Comparison of ENCODE assay signal across 21 cellular contexts in the genomic region with DNA sequence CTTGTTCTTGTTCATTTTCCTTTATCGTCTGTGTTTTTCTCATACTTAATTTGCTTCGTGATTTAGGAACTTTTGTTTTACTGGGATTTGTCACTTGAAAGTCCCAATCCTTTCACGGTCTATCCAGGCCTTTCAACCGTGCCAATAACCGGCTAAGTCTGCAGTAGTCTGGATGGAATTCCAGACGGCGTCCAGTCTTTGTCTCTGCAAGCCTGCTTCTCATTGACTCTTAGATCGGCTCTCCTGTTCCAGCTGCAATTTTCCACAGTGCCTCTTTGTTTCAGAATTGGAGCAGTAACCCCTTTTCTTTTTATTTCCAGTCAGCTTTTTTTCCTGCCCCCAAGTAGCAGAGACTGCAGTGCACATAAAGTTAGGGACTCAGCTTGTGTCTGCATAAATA. TPM values are rescaled to one million over a fixed set of nuclear protein-coding genes. Genes with fewer than 3 reads are reported as not detected.
DNase-seq lines count a peak whose midpoint lies in the region; ATAC-seq, FAIRE-seq and TF ChIP-seq lines count a peak whose summit lies in the region.
"Had no signal": no experiment of that assay in that cellular context is flagged by ENCODE, and none has a peak within 500 bp of the region (broad histone marks: within the 10 kb centered on the region; RNA-seq: fewer than 3 reads in every experiment).

No MANE protein-coding gene starts in this region.

- peaks cover 38% of the 10 kb centered on the region for H3K4me1 Mint-ChIP-seq in neural crest cell
- no peaks in the 10 kb centered on the region for H3K4me1 Mint-ChIP-seq in activated T-helper 17 cell treated with anti-CD3 and anti-CD28 coated beads, Interleukin-2, amount 50 U/mL, for 72 hours
- H3K4me1 Mint-ChIP-seq: CD8-positive, alpha-beta memory T cell had no signal

- no peak overlapping the region for H3K4me2 ChIP-seq in HepG2 (ENCODE audit: low read depth, low read length)

- in situ Hi-C loops in HepG2 (cut with HindIII; ENCODE audit: extremely low pct_ligation_motif_present, low pct_unique_long_range_greater_than_20kb) = no loop called here

- H3K27me3 Mint-ChIP-seq in neural crest cell (ENCODE audit: low read depth) = no peaks in the 10 kb centered on the region
- peaks cover 8% of the 10 kb centered on the region for H3K27me3 Mint-ChIP-seq in activated T-helper 17 cell treated with anti-CD3 and anti-CD28 coated beads, Interleukin-2, amount 50 U/mL, for 72 hours

- BruUV-seq in HepG2 (replicated peaks; lab: Mats Ljungman, UMichigan) = no TSS peak

- H3K27ac ChIP-seq in HepG2 (ENCODE audit: extremely low read length, insufficient read depth, low read length) = no peak overlapping the region
- no peak overlapping the region for H3K27ac ChIP-seq in right lobe of liver
- H3K27ac ChIP-seq in adrenal gland = no peak overlapping the region
- H3K27ac ChIP-seq: SK-N-MC, upper lobe of right lung had no signal

- WGBS in HepG2 (ENCODE audit: low lambda C conversion rate) = 12% methylated on average over 8 of the region's 8 CpGs
- WGBS in right lobe of liver (ENCODE audit: insufficient coverage, low coverage, low lambda C conversion rate, missing lambda C conversion rate) = 69% methylated on average over 8 of the region's 8 CpGs
- WGBS in adrenal gland, 4 donors = 60 to 78% (median 63%) methylated on average over 8 of the region's 8 CpGs

- H3K4me3 Mint-ChIP-seq in neural crest cell = peak overlapping the region; percentile 29
- H3K4me3 Mint-ChIP-seq in activated T-helper 17 cell treated with anti-CD3 and anti-CD28 coated beads, Interleukin-2, amount 50 U/mL, for 72 hours = no peak overlapping the region
- H3K4me3 Mint-ChIP-seq: activated CD8-positive, alpha-beta memory T cell treated with anti-CD3 and anti-CD28 coated beads, Interleukin-2, amount 10 ng/mL, durations not matched to agents 7 days and 5 days; CD8-positive, alpha-beta memory T cell had no signal

- H2AFZ ChIP-seq in HepG2 (ENCODE audit: low read length) = no peak overlapping the region

- peak overlapping the region; percentile 95 for H3K27ac Mint-ChIP-seq in neural crest cell (ENCODE audit: unreplicated experiment)
- H3K27ac Mint-ChIP-seq in activated T-helper 17 cell treated with anti-CD3 and anti-CD28 coated beads, Interleukin-2, amount 50 U/mL, for 72 hours = no peak overlapping the region
- H3K27ac Mint-ChIP-seq: activated CD8-positive, alpha-beta memory T cell treated with anti-CD3 and anti-CD28 coated beads, Interleukin-2, amount 10 ng/mL, durations not matched to agents 7 days and 5 days; CD8-positive, alpha-beta memory T cell had no signal

- H3K36me3 ChIP-seq in HepG2 (replicated peaks in 1 of 2; ENCODE audit: control insufficient read depth in 1 of 2, insufficient read depth in 2 of 2, low read length in 2 of 2) (no peaks in the 10 kb centered on the region), right lobe of liver (no peaks in the 10 kb centered on the region), adrenal gland (replicated peaks in 1 of 2) (no peaks in the 10 kb centered on the region)
- H3K36me3 ChIP-seq: MG63, upper lobe of right lung had no signal

- CTCF ChIA-PET in HepG2 (lab: Yijun Ruan, JAX; ENCODE audit: low intra/inter-chr PET ratio, low total read pairs) = no interaction called here

- H3K4me1 ChIP-seq in HepG2 (ENCODE audit: insufficient read depth, low read length) = peaks cover 11% of the 10 kb centered on the region
- no peaks in the 10 kb centered on the region for H3K4me1 ChIP-seq in right lobe of liver
- no peaks in the 10 kb centered on the region for H3K4me1 ChIP-seq in adrenal gland (replicated peaks in 1 of 2)
- H3K4me1 ChIP-seq: upper lobe of right lung had no signal

- intact Hi-C loops in HepG2 (cut with micrococcal nuclease; ENCODE audit: unreplicated experiment) = no loop called here
- intact Hi-C loops in right lobe of liver (cut with DNase I) = no loop called here
- intact Hi-C loops in head of caudate nucleus (cut with DNase I) = no loop called here
- intact Hi-C loops in adrenal gland (cut with DNase I) = no loop called here

- peaks cover 3% of the 10 kb centered on the region for H3K9me3 Mint-ChIP-seq in neural crest cell
- peaks cover 4% of the 10 kb centered on the region for H3K9me3 Mint-ChIP-seq in activated T-helper 17 cell treated with anti-CD3 and anti-CD28 coated beads, Interleukin-2, amount 50 U/mL, for 72 hours

- no peaks in the 10 kb centered on the region for H3K79me2 ChIP-seq in HepG2 (ENCODE audit: insufficient read depth, low read length)

- H3K4me3 ChIP-seq in HepG2 (replicated peaks in 1 of 3; ENCODE audit: insufficient read depth in 1 of 3, low read depth in 2 of 3, low read length in 3 of 3) = no peak overlapping the region
- H3K4me3 ChIP-seq in right lobe of liver = no peak overlapping the region
- H3K4me3 ChIP-seq in adrenal gland = no peak overlapping the region
- H3K4me3 ChIP-seq: MG63, SK-N-MC, upper lobe of right lung had no signal

- DNase-seq in HepG2 (ENCODE audit: low spot score) (no peak), right lobe of liver (no peak), head of caudate nucleus (peak in 24 of 42 donors; percentile 7 to 64 (median 19)), neural crest cell (ENCODE audit: low read depth, low spot score) (peak; percentile 18), adrenal gland (no peak), erythroblast (lab: John Stamatoyannopoulos, UW) (no peak), HuH-7.5 (ENCODE audit: low spot score) (no peak)
- DNase-seq: ACHN; activated CD4-positive, alpha-beta T cell treated with anti-CD3 and anti-CD28 coated beads for 1 hour; activated CD8-positive, alpha-beta memory T cell treated with anti-CD3 and anti-CD28 coated beads, Interleukin-2, amount 10 ng/mL, durations not matched to agents 7 days and 5 days; amniotic stem cell; CD8-positive, alpha-beta memory T cell; left cardiac atrium; MG63; NCI-H1694 treated with DMSO at 0.1 percent for 48 hours; NCI-H446; stimulated activated naive CD8-positive, alpha-beta T cell treated with anti-CD3 and anti-CD28 coated beads, Interleukin-15, Interleukin-2, amounts not matched to agents 100 U/mL and 50 U/mL, for 24 hours; T1000; upper lobe of right lung had no signal

- no peaks in the 10 kb centered on the region for H3K36me3 Mint-ChIP-seq in neural crest cell (ENCODE audit: low read depth)
- no peaks in the 10 kb centered on the region for H3K36me3 Mint-ChIP-seq in activated T-helper 17 cell treated with anti-CD3 and anti-CD28 coated beads, Interleukin-2, amount 50 U/mL, for 72 hours (ENCODE audit: low read depth)
- H3K36me3 Mint-ChIP-seq: activated CD8-positive, alpha-beta memory T cell treated with anti-CD3 and anti-CD28 coated beads, Interleukin-2, amount 10 ng/mL, durations not matched to agents 7 days and 5 days; CD8-positive, alpha-beta memory T cell had no signal

- TF ChIP-seq RAD21 in HepG2 (CRISPR knock-in tag; IDR thresholded peaks at IDR 0.05) = no peak

- no peak for TF ChIP-seq EP300 in HepG2 (IDR thresholded peaks at IDR 0.05; ENCODE audit: low read depth in 2 of 2, low read length in 2 of 2)
- no peak for TF ChIP-seq EP300 in HepG2 (CRISPR knock-in tag; IDR thresholded peaks at IDR 0.05; ENCODE audit: borderline replicate concordance)

- peaks cover 0 to 4% of the 10 kb centered on the region in 2 experiments; a peak in 2 of 5 replicates for H3K27me3 ChIP-seq in HepG2 (ENCODE audit: control insufficient read depth in 1 of 2, insufficient read depth in 2 of 2, low read length in 2 of 2)
- H3K27me3 ChIP-seq in right lobe of liver = no peaks in the 10 kb centered on the region
- no peaks in the 10 kb centered on the region for H3K27me3 ChIP-seq in adrenal gland
- H3K27me3 ChIP-seq: upper lobe of right lung had no signal

- no peak overlapping the region for H3K9ac ChIP-seq in HepG2 (ENCODE audit: insufficient read depth, low read depth, low read length)

- POLR2A ChIA-PET in HepG2 (lab: Yijun Ruan, JAX) = no interaction called here

- H4K20me1 ChIP-seq in HepG2 (ENCODE audit: insufficient read depth, low read length) = no peaks in the 10 kb centered on the region

- no peak for TF ChIP-seq CTCF in HepG2 (CRISPR knock-in tag; IDR thresholded peaks at IDR 0.05)
- no peak for TF ChIP-seq CTCF in right lobe of liver (IDR thresholded peaks at IDR 0.05)
- TF ChIP-seq CTCF in neural crest cell (conservative IDR thresholded peaks at IDR 0.05) = no peak
- no peak for TF ChIP-seq CTCF in adrenal gland (IDR thresholded peaks at IDR 0.05)

- H3K9me3 ChIP-seq in HepG2 (ENCODE audit: low read length) (no peaks in the 10 kb centered on the region), right lobe of liver (no peaks in the 10 kb centered on the region), adrenal gland (replicated peaks in 1 of 3) (no peaks in the 10 kb centered on the region)
- H3K9me3 ChIP-seq: MG63, upper lobe of right lung had no signal

- ATAC-seq in HepG2 (peak; percentile 47; the same call in 2 of the 3 replicates), right lobe of liver (no peak)
- no peak for ATAC-seq in activated T-helper 17 cell treated with anti-CD3 and anti-CD28 coated beads, Interleukin-2, amount 50 U/mL, for 72 hours (replicated peaks)
- ATAC-seq: activated CD8-positive, alpha-beta memory T cell treated with anti-CD3 and anti-CD28 coated beads, Interleukin-2, amount 10 ng/mL, durations not matched to agents 7 days and 5 days; stimulated activated naive CD8-positive, alpha-beta T cell treated with anti-CD3 and anti-CD28 coated beads, Interleukin-15, Interleukin-2, amounts not matched to agents 100 U/mL and 50 U/mL, for 24 hours; upper lobe of right lung had no signal

- TF ChIP-seq POLR2A in HepG2 (IDR thresholded peaks at IDR 0.05; ENCODE audit: insufficient read depth in 1 of 2, low read depth in 2 of 2, low read length in 2 of 2) (no peak), right lobe of liver (IDR thresholded peaks at IDR 0.05) (no peak), adrenal gland (IDR thresholded peaks at IDR 0.05) (no peak), erythroblast (IDR thresholded peaks at IDR 0.05; ENCODE audit: low read length) (no peak)

- no peak for FAIRE-seq in HepG2 (lab: Jason Lieb, UNC)

RNA-seq across cellular contexts. Expression of gene DHRSX, which starts 37.2 kb away (rescaled TPM):
- total RNA-seq in HepG2 (2016; rRNA removed; fragmentation: Illumina TruSeq; extraction: Trizol) (11.4 and 15.5 TPM in 2 replicates), right lobe of liver (10 to 100 TPM; 15.6 to 34.5 (median 29.0) TPM), neural crest cell (25.1 and 28.6 TPM in 2 replicates), adrenal gland (10 to 100 TPM; 19.9 to 51.4 (median 27.7) TPM)
- total RNA-seq in HepG2 (2016; cell fraction: cytosol; rRNA removed; fragmentation: Illumina TruSeq; extraction: Trizol; ENCODE audit: low read depth) = 17.0 and 17.1 TPM in 2 replicates
- 12.0 and 16.4 TPM in 2 replicates for total RNA-seq in HepG2 (2016; cell fraction: insoluble cytoplasmic fraction; rRNA removed; fragmentation: Illumina TruSeq; extraction: Trizol)
- total RNA-seq in HepG2 (2016; cell fraction: membrane; rRNA removed; fragmentation: Illumina TruSeq; extraction: Trizol) = 20.4 and 22.0 TPM in 2 replicates
- 10.0 and 12.2 TPM in 2 replicates for total RNA-seq in HepG2 (2016; cell fraction: nucleus; rRNA removed; fragmentation: Illumina TruSeq; extraction: Trizol)
- polyA plus RNA-seq in HepG2 (2011; rRNA removed) (24.3 and 28.9 TPM in 2 replicates), adrenal gland (10 to 100 TPM in 1 of 3 donors, 1 to 10 TPM in 2; 6.4 to 68.6 (median 9.4) TPM)
- 43.6 and 44.6 TPM in 2 replicates for polyA plus RNA-seq in HepG2 (2011; cell fraction: cytosol; rRNA removed)
- 19.8 and 21.8 TPM in 2 replicates for polyA plus RNA-seq in HepG2 (2011; cell fraction: nucleus; rRNA removed)
- 27.9 and 45.4 TPM in 2 replicates for polyA plus RNA-seq in HepG2 (2012)
- 32.7 and 33.4 TPM in 2 replicates for polyA plus RNA-seq in HepG2 (2016; cell fraction: cytosol; fragmentation: Illumina TruSeq; extraction: Trizol; ENCODE audit: low read depth)
- 17.5 and 19.2 TPM in 2 replicates for polyA plus RNA-seq in HepG2 (2016; cell fraction: insoluble cytoplasmic fraction; fragmentation: Illumina TruSeq; extraction: Trizol; ENCODE audit: low read depth)
- polyA plus RNA-seq in HepG2 (2016; cell fraction: membrane; fragmentation: Illumina TruSeq; extraction: Trizol; ENCODE audit: low read depth) = 32.3 and 33.0 TPM in 2 replicates
- 15.6 and 21.5 TPM in 2 replicates for polyA plus RNA-seq in HepG2 (2016; cell fraction: nucleus; fragmentation: Illumina TruSeq; extraction: Trizol; ENCODE audit: insufficient read depth, low read depth)
- 43.4 and 47.9 TPM in 2 replicates for polyA minus RNA-seq in HepG2 (2011; rRNA and poly(A)+ RNA removed; ENCODE audit: low replicate concordance)
- 18.8 and 19.4 TPM in 2 replicates for polyA minus RNA-seq in HepG2 (2011; cell fraction: cytosol; rRNA and poly(A)+ RNA removed)
- 16.5 and 19.1 TPM in 2 replicates for polyA minus RNA-seq in HepG2 (2011; cell fraction: nucleus; rRNA and poly(A)+ RNA removed)
- total RNA-seq in activated T-helper 17 cell treated with anti-CD3 and anti-CD28 coated beads, Interleukin-2, amount 50 U/mL, for 72 hours = 10 to 100 TPM; 19.6 to 21.6 TPM

RNA-seq across cellular contexts. Expression of gene ZBED1, which starts 37.2 kb away (rescaled TPM):
- total RNA-seq in HepG2 (2016; rRNA removed; fragmentation: Illumina TruSeq; extraction: Trizol) (28.9 and 29.8 TPM in 2 replicates), right lobe of liver (10 to 100 TPM; 21.7 to 44.6 (median 36.9) TPM), neural crest cell (41.6 and 42.0 TPM in 2 replicates), adrenal gland (10 to 100 TPM; 44.0 to 70.5 (median 51.3) TPM)
- 4.7 and 6.3 TPM in 2 replicates for total RNA-seq in HepG2 (2016; cell fraction: cytosol; rRNA removed; fragmentation: Illumina TruSeq; extraction: Trizol; ENCODE audit: low read depth)
- 24.4 and 29.9 TPM in 2 replicates for total RNA-seq in HepG2 (2016; cell fraction: insoluble cytoplasmic fraction; rRNA removed; fragmentation: Illumina TruSeq; extraction: Trizol)
- total RNA-seq in HepG2 (2016; cell fraction: membrane; rRNA removed; fragmentation: Illumina TruSeq; extraction: Trizol) = 21.5 and 24.7 TPM in 2 replicates
- 14.1 and 17.2 TPM in 2 replicates for total RNA-seq in HepG2 (2016; cell fraction: nucleus; rRNA removed; fragmentation: Illumina TruSeq; extraction: Trizol)
- polyA plus RNA-seq in HepG2 (2011; rRNA removed) (20.0 and 24.1 TPM in 2 replicates), adrenal gland (10 to 100 TPM; 10.7 to 42.6 (median 12.2) TPM)
- polyA plus RNA-seq in HepG2 (2011; cell fraction: cytosol; rRNA removed) = 17.2 and 25.9 TPM in 2 replicates
- polyA plus RNA-seq in HepG2 (2011; cell fraction: nucleus; rRNA removed) = 15.2 and 18.2 TPM in 2 replicates
- 18.2 TPM in 2 replicates for polyA plus RNA-seq in HepG2 (2012)
- polyA plus RNA-seq in HepG2 (2016; cell fraction: cytosol; fragmentation: Illumina TruSeq; extraction: Trizol; ENCODE audit: low read depth) = 3.0 and 3.2 TPM in 2 replicates
- polyA plus RNA-seq in HepG2 (2016; cell fraction: insoluble cytoplasmic fraction; fragmentation: Illumina TruSeq; extraction: Trizol; ENCODE audit: low read depth) = 25.3 and 26.7 TPM in 2 replicates
- 10.1 and 11.7 TPM in 2 replicates for polyA plus RNA-seq in HepG2 (2016; cell fraction: membrane; fragmentation: Illumina TruSeq; extraction: Trizol; ENCODE audit: low read depth)
- polyA plus RNA-seq in HepG2 (2016; cell fraction: nucleus; fragmentation: Illumina TruSeq; extraction: Trizol; ENCODE audit: insufficient read depth, low read depth) = 17.2 and 17.7 TPM in 2 replicates
- polyA minus RNA-seq in HepG2 (2011; rRNA and poly(A)+ RNA removed; ENCODE audit: low replicate concordance) = 51.4 and 60.3 TPM in 2 replicates
- 25.4 and 30.2 TPM in 2 replicates for polyA minus RNA-seq in HepG2 (2011; cell fraction: cytosol; rRNA and poly(A)+ RNA removed)
- 10.9 and 13.4 TPM in 2 replicates for polyA minus RNA-seq in HepG2 (2011; cell fraction: nucleus; rRNA and poly(A)+ RNA removed)
- total RNA-seq in activated T-helper 17 cell treated with anti-CD3 and anti-CD28 coated beads, Interleukin-2, amount 50 U/mL, for 72 hours = 10 to 100 TPM; 27.4 to 37.6 TPM

Comparison
In these comparisons a context has a peak if more than half of its experiments do, and no peak if none do; other contexts are left out.
1. DNase-seq: peak in head of caudate nucleus (24 of 42) and neural crest cell (single experiment); none in HepG2 (single experiment), right lobe of liver (0 of 3), adrenal gland (0 of 7), erythroblast (0 of 2) and HuH-7.5 (single experiment).